2 cellular contexts compared by ENCODE assay signal in genomic region chr19:46193678-46194077, GRCh38.
TF ChIP-seq lines count a peak whose summit lies in the region.

No MANE protein-coding gene starts in this region.

TF ChIP-seq in SK-N-SH, 30 proteins besides CTCF, POLR2A, EP300 and RAD21:
- TF ChIP-seq REST (IDR thresholded peaks at IDR 0.05; ENCODE audit: low read depth, low read length) (peak; percentile 60; the same call in 1 of the 2 replicates), POLR2AphosphoS5 (IDR thresholded peaks at IDR 0.05; ENCODE audit: low read depth, low read length) (no peak)

TF ChIP-seq in SK-N-SH treated with all-trans-retinoic acid at 6 μM for 48 hours, 23 proteins besides CTCF, POLR2A, EP300 and RAD21:
- TF ChIP-seq POU6F1 (CRISPR knock-in tag; IDR thresholded peaks at IDR 0.05; ENCODE audit: borderline replicate concordance, low read depth) (no peak), GLIS3 (CRISPR knock-in tag; IDR thresholded peaks at IDR 0.05) (no peak), ZNF8 (CRISPR knock-in tag; IDR thresholded peaks at IDR 0.05) (no peak), CREB5 (CRISPR knock-in tag; IDR thresholded peaks at IDR 0.05; ENCODE audit: low read depth) (no peak), ZFP30 (CRISPR knock-in tag; IDR thresholded peaks at IDR 0.05) (no peak), ZFP3 (CRISPR knock-in tag; IDR thresholded peaks at IDR 0.05) (no peak), CSRNP3 (CRISPR knock-in tag; IDR thresholded peaks at IDR 0.05) (no peak), ZNF565 (CRISPR knock-in tag; conservative IDR thresholded peaks at IDR 0.05; ENCODE audit: low read depth) (no peak)
